Comparison of ENCODE assay signal across 11 cellular contexts in the genomic region with DNA sequence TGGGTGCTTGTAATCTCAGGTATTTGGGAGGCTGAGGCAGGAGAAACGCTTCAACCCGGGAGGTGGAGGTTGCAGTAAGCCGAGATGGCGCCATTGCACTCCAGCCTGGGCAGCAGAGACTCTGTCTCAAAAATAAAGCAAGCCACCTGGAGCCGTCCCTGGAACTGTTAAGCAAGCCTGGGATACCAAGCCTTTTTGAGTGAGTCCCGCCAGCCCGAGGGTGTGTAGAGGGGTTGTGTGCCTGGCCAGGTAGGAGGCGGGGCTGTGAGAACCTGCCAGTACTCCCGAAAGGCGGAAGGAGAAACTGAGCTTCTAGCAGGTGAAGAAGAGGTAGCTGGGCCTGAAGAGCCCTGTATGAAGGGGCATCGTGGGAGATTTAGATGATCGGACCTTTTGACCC. TPM values are rescaled to one million over a fixed set of nuclear protein-coding genes. Genes with fewer than 3 reads are reported as not detected.
DNase-seq lines count a peak whose midpoint lies in the region; ATAC-seq and TF ChIP-seq lines count a peak whose summit lies in the region.
"Had no signal": no experiment of that assay in that cellular context is flagged by ENCODE, and none has a peak within 500 bp of the region (broad histone marks: within the 10 kb centered on the region; RNA-seq: fewer than 3 reads in every experiment).

No MANE protein-coding gene starts in this region.

- ATAC-seq in central memory CD8-positive, alpha-beta T cell (replicated peaks; ENCODE audit: extremely low read depth, poor library complexity, severe bottlenecking): no peak
- ATAC-seq: GM12878 had no signal

- no peaks in the 10 kb centered on the region for H3K9me3 Mint-ChIP-seq in central memory CD8-positive, alpha-beta T cell
- H3K9me3 Mint-ChIP-seq: activated B cell treated with CpG ODN at 0.5 μM for 24 hours had no signal

- H3K4me3 Mint-ChIP-seq in central memory CD8-positive, alpha-beta T cell: no peak overlapping the region

- TF ChIP-seq CTCF in OCI-LY7 (conservative IDR thresholded peaks at IDR 0.05; ENCODE audit: low read length) (0 out of 2 replicates have a peak, but pooled peaks have one; percentile 24), thyroid gland (IDR thresholded peaks at IDR 0.05) (peak in 1 of 6 experiments; percentile 2)

- no peaks in the 10 kb centered on the region for H3K9me2 ChIP-seq in OCI-LY7 (ENCODE audit: insufficient read depth, low read length)

- H2AFZ ChIP-seq in OCI-LY7 (ENCODE audit: low read length): no peak overlapping the region

- H3K4me1 ChIP-seq in OCI-LY7 (ENCODE audit: insufficient read depth, low read length, poor library complexity, severe bottlenecking) (peaks cover 16% of the 10 kb centered on the region), mesodermal cell (ENCODE audit: control insufficient read depth, insufficient read depth, low read length, poor library complexity, severe bottlenecking) (peaks cover 69% of the 10 kb centered on the region), thyroid gland (peaks cover 76 to 86% of the 10 kb centered on the region in 2 donors), SJCRH30 (peaks cover 26% of the 10 kb centered on the region)

- H3K4me2 ChIP-seq in OCI-LY7 (ENCODE audit: low read length): no peak overlapping the region

- H3K36me3 Mint-ChIP-seq in central memory CD8-positive, alpha-beta T cell (ENCODE audit: insufficient read depth): peaks cover 7% of the 10 kb centered on the region

- TF ChIP-seq POLR2A in thyroid gland (IDR thresholded peaks at IDR 0.05): peak; percentile 5 to 73

- intact Hi-C loops in OCI-LY7 (cut with micrococcal nuclease; ENCODE audit: unreplicated experiment): loop anchor here (5.0 kb wide), 1 partner anchor 58 kb away; a partner anchor contains a TSS
- intact Hi-C loops in thyroid gland (cut with DNase I): loop anchor here (10.0 kb wide), 1 partner anchor 46 kb away; no protein-coding TSS in a partner anchor

- WGBS in mesodermal cell (ENCODE audit: insufficient coverage in 2 of 2), 2 experiments: 91 to 93% methylated on average over 10 to 12 of the region's 12 CpGs
- 51 to 64% methylated on average over 12 of the region's 12 CpGs for WGBS in thyroid gland, 2 donors

- POLR2A ChIA-PET in OCI-LY7 (lab: Charles Lee): interaction anchor here (0.7 to 1.0 kb wide), 3 partner anchors 12 to 1451 kb away, joined by 3 to 8 read pairs (median 5); a partner anchor contains a TSS

- peaks cover 9% of the 10 kb centered on the region; the same call in 1 of the 2 replicates for H3K79me2 ChIP-seq in OCI-LY7 (ENCODE audit: insufficient read depth, low read depth, low read length)

- H3K36me3 ChIP-seq in OCI-LY7 (ENCODE audit: insufficient read depth, low read length): peaks cover 4% of the 10 kb centered on the region; the same call in 1 of the 2 replicates
- H3K36me3 ChIP-seq in mesodermal cell (ENCODE audit: control insufficient read depth, insufficient read depth, low read length): peaks cover 28% of the 10 kb centered on the region
- no peaks in the 10 kb centered on the region for H3K36me3 ChIP-seq in thyroid gland
- H3K36me3 ChIP-seq in SJCRH30: peaks cover 2% of the 10 kb centered on the region; the same call in 1 of the 2 replicates

- no TSS peak for BruUV-seq in OCI-LY7 (replicated peaks; lab: Mats Ljungman, UMichigan)

- DNase-seq in OCI-LY7 (ENCODE audit: low spot score): no peak
- DNase-seq in central memory CD8-positive, alpha-beta T cell (ENCODE audit: low spot score in 2 of 2): no peak
- peak; percentile 85 for DNase-seq in thyroid gland
- no peak for DNase-seq in G401 (ENCODE audit: low spot score)
- no peak for DNase-seq in NCI-H1694 (lab: John Stamatoyannopoulos, UW)
- no peak for DNase-seq in SJCRH30
- DNase-seq: activated B cell treated with CpG ODN at 0.5 μM for 24 hours; activated T-cell treated with anti-CD3 and anti-CD28 coated beads, Interleukin-2, amount 50 U/mL, for 48 hours; NCI-H226 had no signal

- no peak overlapping the region for H3K27ac ChIP-seq in OCI-LY7 (ENCODE audit: low read depth, low read length, poor library complexity, severe bottlenecking)
- H3K27ac ChIP-seq in mesodermal cell (ENCODE audit: low read depth, low read length, severe bottlenecking): peak overlapping the region; percentile 56
- peak overlapping the region; percentile 98 to 99 (median 99) for H3K27ac ChIP-seq in thyroid gland
- no peak overlapping the region for H3K27ac ChIP-seq in SJCRH30

- H3K9me3 ChIP-seq in OCI-LY7 (ENCODE audit: low read length) (no peaks in the 10 kb centered on the region), mesodermal cell (ENCODE audit: control insufficient read depth, low read length) (no peaks in the 10 kb centered on the region), thyroid gland (no peaks in the 10 kb centered on the region), SJCRH30 (replicated peaks) (no peaks in the 10 kb centered on the region)

- in situ Hi-C loops in G401 (cut with HindIII; ENCODE audit: low sequenced_read_pairs): no loop called here

- CTCF ChIA-PET in OCI-LY7 (lab: Charles Lee; ENCODE audit: unreplicated experiment): no interaction called here

- H3K27me3 Mint-ChIP-seq in central memory CD8-positive, alpha-beta T cell: no peaks in the 10 kb centered on the region
- H3K27me3 Mint-ChIP-seq: activated B cell treated with CpG ODN at 0.5 μM for 24 hours had no signal

- H3K27me3 ChIP-seq in thyroid gland (no peaks in the 10 kb centered on the region), SJCRH30 (no peaks in the 10 kb centered on the region)

- H3K4me1 Mint-ChIP-seq in central memory CD8-positive, alpha-beta T cell: peaks cover 26% of the 10 kb centered on the region

- no peaks in the 10 kb centered on the region for H4K20me1 ChIP-seq in OCI-LY7 (ENCODE audit: insufficient read depth, low read length)

- H3K27ac Mint-ChIP-seq in central memory CD8-positive, alpha-beta T cell (ENCODE audit: low read depth): peak overlapping the region; percentile 64
- H3K27ac Mint-ChIP-seq: activated B cell treated with CpG ODN at 0.5 μM for 24 hours had no signal

- no peak overlapping the region for H3K4me3 ChIP-seq in OCI-LY7 (ENCODE audit: low read depth, low read length, poor library complexity, severe bottlenecking)
- H3K4me3 ChIP-seq in mesodermal cell (ENCODE audit: extremely low read depth, insufficient read depth, low read length, poor library complexity, severe bottlenecking): no peak overlapping the region
- no peak overlapping the region for H3K4me3 ChIP-seq in thyroid gland (replicated peaks in 1 of 3)
- H3K4me3 ChIP-seq in SJCRH30: no peak overlapping the region
- H3K4me3 ChIP-seq: GM12878 had no signal

RNA-seq across cellular contexts. Expression of a gene that starts 52.4 kb away (rescaled TPM):
- total RNA-seq in OCI-LY7 (2014; rRNA removed; shearing (Covaris generic)): 24.4 and 31.6 TPM in 2 replicates
- total RNA-seq in OCI-LY7 (2022) (30.6 and 31.1 TPM in 2 replicates), thyroid gland (100 to 1,000 TPM; 120 to 150 (median 140) TPM)
- polyA plus RNA-seq in mesodermal cell (2013, experiment 1 of 2): 79.5 TPM
- polyA plus RNA-seq in mesodermal cell (2013, experiment 2 of 2): 69.5 TPM
- 80.9 and 98.8 TPM in 2 replicates for total RNA-seq in G401 (2014; rRNA removed; shearing (Covaris generic))
- 16.8 and 17.0 TPM in 2 replicates for total RNA-seq in SJCRH30 (2014; rRNA removed; shearing (Covaris generic))

RNA-seq across cellular contexts. Expression of a gene that starts 58.5 kb away (rescaled TPM):
- 14.6 and 20.6 TPM in 2 replicates for total RNA-seq in OCI-LY7 (2014; rRNA removed; shearing (Covaris generic))
- total RNA-seq in OCI-LY7 (2022) (17.3 and 21.6 TPM in 2 replicates), thyroid gland (10 to 100 TPM; 30.4 to 59.1 (median 38.2) TPM)
- 20.2 TPM for polyA plus RNA-seq in mesodermal cell (2013, experiment 1 of 2)
- polyA plus RNA-seq in mesodermal cell (2013, experiment 2 of 2): 15.1 TPM
- 35.6 and 44.6 TPM in 2 replicates for total RNA-seq in G401 (2014; rRNA removed; shearing (Covaris generic))
- total RNA-seq in SJCRH30 (2014; rRNA removed; shearing (Covaris generic)): 14.2 and 15.0 TPM in 2 replicates

Comparison
In these comparisons a context has a peak if more than half of its experiments do, and no peak if none do; other contexts are left out.
1. DNase-seq: peak in thyroid gland (2 of 2); none in OCI-LY7 (single experiment), central memory CD8-positive, alpha-beta T cell (0 of 2), G401 (single experiment), NCI-H1694 (single experiment) and SJCRH30 (0 of 2).
2. H3K27ac ChIP-seq: peak in mesodermal cell (single experiment) and thyroid gland (3 of 3); none in OCI-LY7 (single experiment) and SJCRH30 (single experiment).